In the genomic region with DNA sequence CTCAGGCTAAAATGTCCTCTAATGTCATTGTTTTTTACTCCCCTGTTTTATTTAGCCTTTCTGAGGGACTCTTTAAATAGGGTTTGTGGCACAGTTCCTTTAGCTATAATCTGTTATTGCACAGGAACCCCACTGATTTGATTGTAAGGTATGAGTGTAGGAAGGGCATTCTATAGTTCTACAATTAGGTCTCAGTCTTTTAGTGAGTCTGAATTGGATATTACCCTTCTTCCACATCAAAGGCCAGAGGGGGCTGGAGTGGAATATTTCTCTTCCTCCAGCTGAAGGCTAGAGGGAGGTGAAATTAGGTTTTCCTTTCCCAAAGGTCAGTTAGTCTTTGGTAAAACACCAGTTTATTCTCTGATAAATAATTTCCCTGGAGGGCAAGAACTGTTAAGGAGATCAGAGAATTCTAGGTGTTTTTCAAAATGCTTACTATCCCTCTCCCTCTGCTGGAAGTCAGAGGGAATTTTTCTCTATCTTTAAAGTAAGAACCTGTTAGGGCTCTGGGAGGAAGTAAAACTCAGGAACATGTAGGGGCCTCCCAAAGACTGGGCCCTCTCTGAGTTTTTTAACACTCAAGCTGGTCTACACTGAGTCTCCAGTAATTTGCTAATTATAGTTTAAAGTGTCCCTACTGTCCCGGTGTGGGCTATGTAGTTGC, we compare ENCODE assay signal across 10 cellular contexts.
DNase-seq lines count a peak whose midpoint lies in the region; ATAC-seq and TF ChIP-seq lines count a peak whose summit lies in the region.
"Had no signal": no experiment of that assay in that cellular context is flagged by ENCODE, and none has a peak within 500 bp of the region (broad histone marks: within the 10 kb centered on the region; RNA-seq: fewer than 3 reads in every experiment).

No MANE protein-coding gene starts in this region.

- no peak overlapping the region for H3K4me3 Mint-ChIP-seq in activated T-cell treated with anti-CD3 and anti-CD28 coated beads, Interleukin-2, amount 50 U/mL, for 72 hours

- H3K4me1 ChIP-seq in body of pancreas: no peaks in the 10 kb centered on the region
- no peaks in the 10 kb centered on the region for H3K4me1 ChIP-seq in right lobe of liver
- H3K4me1 ChIP-seq in Karpas-422 (ENCODE audit: low read length): no peaks in the 10 kb centered on the region

- H2AFZ ChIP-seq in Karpas-422 (ENCODE audit: low read length): no peak overlapping the region

- H3K27me3 Mint-ChIP-seq in activated T-cell treated with anti-CD3 and anti-CD28 coated beads, Interleukin-2, amount 50 U/mL, for 72 hours (ENCODE audit: low read depth): no peaks in the 10 kb centered on the region

- H3K27ac ChIP-seq in body of pancreas (no peak overlapping the region), right lobe of liver (no peak overlapping the region), Karpas-422 (ENCODE audit: low read length) (no peak overlapping the region)
- H3K27ac ChIP-seq: skin epidermis had no signal

- intact Hi-C loops in body of pancreas (cut with DNase I) (no loop called here), right lobe of liver (cut with DNase I) (no loop called here)

- H3K27ac Mint-ChIP-seq in activated T-cell treated with anti-CD3 and anti-CD28 coated beads, Interleukin-2, amount 50 U/mL, for 72 hours: no peak overlapping the region

- H3K79me2 ChIP-seq in Karpas-422 (ENCODE audit: low read length): no peaks in the 10 kb centered on the region

- peak in 4 of 7 experiments; percentile 11 to 49 (median 30) for TF ChIP-seq CTCF in body of pancreas (IDR thresholded peaks at IDR 0.05)
- peak; percentile 14 to 31 (median 24) for TF ChIP-seq CTCF in right lobe of liver (IDR thresholded peaks at IDR 0.05)

- H3K27me3 ChIP-seq in body of pancreas (no peaks in the 10 kb centered on the region), right lobe of liver (no peaks in the 10 kb centered on the region), Karpas-422 (ENCODE audit: low read length) (no peaks in the 10 kb centered on the region)

- no peaks in the 10 kb centered on the region for H3K9me3 Mint-ChIP-seq in activated T-cell treated with anti-CD3 and anti-CD28 coated beads, Interleukin-2, amount 50 U/mL, for 72 hours

- no peaks in the 10 kb centered on the region for H3K9me2 ChIP-seq in Karpas-422 (replicated peaks; ENCODE audit: insufficient read depth, low read length)

- H3K36me3 ChIP-seq in body of pancreas (replicated peaks in 1 of 2; ENCODE audit: insufficient read depth in 1 of 2, low read depth in 2 of 2) (no peaks in the 10 kb centered on the region), right lobe of liver (no peaks in the 10 kb centered on the region), Karpas-422 (ENCODE audit: insufficient read depth, low read length) (no peaks in the 10 kb centered on the region)

- H4K20me1 ChIP-seq in Karpas-422 (ENCODE audit: insufficient read depth, low read depth, low read length): no peaks in the 10 kb centered on the region

- H3K36me3 Mint-ChIP-seq in activated T-cell treated with anti-CD3 and anti-CD28 coated beads, Interleukin-2, amount 50 U/mL, for 72 hours (ENCODE audit: insufficient read depth in 2 of 2): no peaks in the 10 kb centered on the region

- no peaks in the 10 kb centered on the region for H3K4me1 Mint-ChIP-seq in activated T-cell treated with anti-CD3 and anti-CD28 coated beads, Interleukin-2, amount 50 U/mL, for 72 hours (ENCODE audit: low read depth)

- no peak for ATAC-seq in body of pancreas
- peak in 2 of 4 donors; percentile 37 to 50 for ATAC-seq in right lobe of liver
- ATAC-seq in activated T-cell treated with anti-CD3 and anti-CD28 coated beads, Interleukin-2, amount 50 U/mL, for 72 hours (replicated peaks in 1 of 2): no peak
- ATAC-seq in GM21381 (IDR thresholded peaks at IDR 0.05; ENCODE audit: unreplicated experiment): no peak

- no peak overlapping the region for H3K4me2 ChIP-seq in Karpas-422 (ENCODE audit: low read depth, low read length, poor library complexity, severe bottlenecking)

- H3K9me3 ChIP-seq in body of pancreas (no peaks in the 10 kb centered on the region), right lobe of liver (no peaks in the 10 kb centered on the region), Karpas-422 (ENCODE audit: low read length) (no peaks in the 10 kb centered on the region)

- WGBS in body of pancreas, 2 donors: 50 to 53% methylated on average over 1 of the region's 1 CpG
- 86% methylated on average over 1 of the region's 1 CpG for WGBS in right lobe of liver (ENCODE audit: insufficient coverage, low coverage, low lambda C conversion rate, missing lambda C conversion rate)

- H3K9ac ChIP-seq in Karpas-422 (ENCODE audit: low read length): no peak overlapping the region

- H3K4me3 ChIP-seq in Jurkat, Clone E6-1 (ENCODE audit: low read length): no peak overlapping the region
- H3K4me3 ChIP-seq in body of pancreas (no peak overlapping the region), right lobe of liver (no peak overlapping the region), Karpas-422 (ENCODE audit: low read length) (no peak overlapping the region)
- H3K4me3 ChIP-seq: skin epidermis had no signal

- TF ChIP-seq POLR2A in body of pancreas (IDR thresholded peaks at IDR 0.05) (no peak), right lobe of liver (IDR thresholded peaks at IDR 0.05) (no peak)

- DNase-seq in COR-L47 (lab: John Stamatoyannopoulos, UW): peak; percentile 36
- DNase-seq in Jurkat, Clone E6-1 (ENCODE audit: low read depth, low spot score): peak; percentile 36
- no peak for DNase-seq in body of pancreas
- DNase-seq in right lobe of liver: no peak
- DNase-seq in activated T-cell treated with anti-CD3 and anti-CD28 coated beads, Interleukin-2, amount 50 U/mL, for 72 hours: no peak
- no peak for DNase-seq in Karpas-422
- no peak for DNase-seq in middle frontal gyrus (ENCODE audit: extremely low spot score, low spot score)
- DNase-seq: NCI-H2171 had no signal

Comparison
In these comparisons a context has a peak if more than half of its experiments do, and no peak if none do; other contexts are left out.
1. DNase-seq: peak in COR-L47 (single experiment) and Jurkat, Clone E6-1 (single experiment); none in body of pancreas (0 of 4), right lobe of liver (0 of 3), activated T-cell treated with anti-CD3 and anti-CD28 coated beads, Interleukin-2, amount 50 U/mL, for 72 hours (0 of 2), Karpas-422 (single experiment) and middle frontal gyrus (single experiment).